Comparison of ENCODE assay signal across 26 cellular contexts in genomic region chrX:132775230-132775823, GRCh38.
A peak's percentile ranks its signal among the peaks of the same experiment; 100 is the strongest.
DNase-seq lines count a peak whose midpoint lies in the region; ATAC-seq, FAIRE-seq and TF ChIP-seq lines count a peak whose summit lies in the region.
"Had no signal": no experiment of that assay in that cellular context is flagged by ENCODE, and none has a peak within 500 bp of the region (broad histone marks: within the 10 kb centered on the region; RNA-seq: fewer than 3 reads in every experiment).

No MANE protein-coding gene starts in this region.

- no peaks in the 10 kb centered on the region for H3K9me3 Mint-ChIP-seq in activated CD4-positive, alpha-beta memory T cell treated with anti-CD3 and anti-CD28 coated beads for 36 hours
- no peaks in the 10 kb centered on the region for H3K9me3 Mint-ChIP-seq in activated CD4-positive, alpha-beta memory T cell treated with anti-CD3 and anti-CD28 coated beads, Interleukin-2, amount 10 ng/mL, durations not matched to agents 7 days and 5 days
- no peaks in the 10 kb centered on the region for H3K9me3 Mint-ChIP-seq in activated T-helper 2 cell treated with anti-CD3 and anti-CD28 coated beads, Interferon-gamma antibody, Interleukin-2, Interleukin-4, amounts not matched to agents 10 μg/mL and 5 μg/mL and 100 μg/mL, durations not matched to agents 14 hours and 24 hours and 36 hours
- H3K9me3 Mint-ChIP-seq in GM23338 = no peaks in the 10 kb centered on the region
- H3K9me3 Mint-ChIP-seq: CD8-positive, alpha-beta memory T cell had no signal

- H3K4me1 Mint-ChIP-seq in activated CD4-positive, alpha-beta memory T cell treated with anti-CD3 and anti-CD28 coated beads for 36 hours (ENCODE audit: low read depth) = peaks cover 24% of the 10 kb centered on the region
- H3K4me1 Mint-ChIP-seq in activated CD4-positive, alpha-beta memory T cell treated with anti-CD3 and anti-CD28 coated beads, Interleukin-2, amount 10 ng/mL, durations not matched to agents 7 days and 5 days = peaks cover 19% of the 10 kb centered on the region
- H3K4me1 Mint-ChIP-seq in activated T-helper 2 cell treated with anti-CD3 and anti-CD28 coated beads, Interferon-gamma antibody, Interleukin-2, Interleukin-4, amounts not matched to agents 10 μg/mL and 5 μg/mL and 100 μg/mL, durations not matched to agents 14 hours and 24 hours and 36 hours (ENCODE audit: low read depth) = peaks cover 18% of the 10 kb centered on the region
- H3K4me1 Mint-ChIP-seq in GM23338 = peaks cover 13% of the 10 kb centered on the region
- H3K4me1 Mint-ChIP-seq: CD8-positive, alpha-beta memory T cell had no signal

- H2AFZ ChIP-seq in Karpas-422 (ENCODE audit: low read length) (no peak overlapping the region), GM23338 (no peak overlapping the region)

- no peaks in the 10 kb centered on the region for H3K27me3 Mint-ChIP-seq in activated CD4-positive, alpha-beta memory T cell treated with anti-CD3 and anti-CD28 coated beads for 36 hours
- no peaks in the 10 kb centered on the region for H3K27me3 Mint-ChIP-seq in activated CD4-positive, alpha-beta memory T cell treated with anti-CD3 and anti-CD28 coated beads, Interleukin-2, amount 10 ng/mL, durations not matched to agents 7 days and 5 days
- no peaks in the 10 kb centered on the region for H3K27me3 Mint-ChIP-seq in activated T-helper 2 cell treated with anti-CD3 and anti-CD28 coated beads, Interferon-gamma antibody, Interleukin-2, Interleukin-4, amounts not matched to agents 10 μg/mL and 5 μg/mL and 100 μg/mL, durations not matched to agents 14 hours and 24 hours and 36 hours (ENCODE audit: low read depth)
- H3K27me3 Mint-ChIP-seq in GM23338 (ENCODE audit: insufficient read depth, low read depth, poor library complexity) = peaks cover 5% of the 10 kb centered on the region
- H3K27me3 Mint-ChIP-seq: B cell had no signal

- H3K4me3 Mint-ChIP-seq in activated CD4-positive, alpha-beta memory T cell treated with anti-CD3 and anti-CD28 coated beads for 36 hours = no peak overlapping the region
- no peak overlapping the region for H3K4me3 Mint-ChIP-seq in activated CD4-positive, alpha-beta memory T cell treated with anti-CD3 and anti-CD28 coated beads, Interleukin-2, amount 10 ng/mL, durations not matched to agents 7 days and 5 days
- H3K4me3 Mint-ChIP-seq in activated T-helper 2 cell treated with anti-CD3 and anti-CD28 coated beads, Interferon-gamma antibody, Interleukin-2, Interleukin-4, amounts not matched to agents 10 μg/mL and 5 μg/mL and 100 μg/mL, durations not matched to agents 14 hours and 24 hours and 36 hours (ENCODE audit: low read depth) = no peak overlapping the region
- no peak overlapping the region for H3K4me3 Mint-ChIP-seq in GM23338
- H3K4me3 Mint-ChIP-seq: B cell; CD8-positive, alpha-beta memory T cell had no signal

- H3K36me3 ChIP-seq in GM06990 (ENCODE audit: control insufficient read depth, insufficient read depth, low read length) = no peaks in the 10 kb centered on the region
- no peaks in the 10 kb centered on the region for H3K36me3 ChIP-seq in Karpas-422 (ENCODE audit: insufficient read depth, low read length)
- H3K36me3 ChIP-seq in GM23338 (ENCODE audit: insufficient read depth) = no peaks in the 10 kb centered on the region
- H3K36me3 ChIP-seq: HAP-1, prostate gland, sigmoid colon had no signal

- H3K9me2 ChIP-seq in Karpas-422 (replicated peaks; ENCODE audit: insufficient read depth, low read length) (no peaks in the 10 kb centered on the region), GM23338 (ENCODE audit: insufficient read depth) (no peaks in the 10 kb centered on the region)

- H3K36me3 Mint-ChIP-seq in activated CD4-positive, alpha-beta memory T cell treated with anti-CD3 and anti-CD28 coated beads for 36 hours = no peaks in the 10 kb centered on the region
- H3K36me3 Mint-ChIP-seq in activated CD4-positive, alpha-beta memory T cell treated with anti-CD3 and anti-CD28 coated beads, Interleukin-2, amount 10 ng/mL, durations not matched to agents 7 days and 5 days (ENCODE audit: low read depth) = no peaks in the 10 kb centered on the region
- H3K36me3 Mint-ChIP-seq in activated T-helper 2 cell treated with anti-CD3 and anti-CD28 coated beads, Interferon-gamma antibody, Interleukin-2, Interleukin-4, amounts not matched to agents 10 μg/mL and 5 μg/mL and 100 μg/mL, durations not matched to agents 14 hours and 24 hours and 36 hours (ENCODE audit: low read depth) = no peaks in the 10 kb centered on the region
- H3K36me3 Mint-ChIP-seq in GM23338 (ENCODE audit: low read depth) = no peaks in the 10 kb centered on the region
- H3K36me3 Mint-ChIP-seq: CD8-positive, alpha-beta memory T cell had no signal

- H4K20me1 ChIP-seq in Karpas-422 (ENCODE audit: insufficient read depth, low read depth, low read length) (no peaks in the 10 kb centered on the region), GM23338 (replicated peaks; ENCODE audit: insufficient read depth) (no peaks in the 10 kb centered on the region)

- H3K4me1 ChIP-seq in Karpas-422 (ENCODE audit: low read length) (peaks cover 5% of the 10 kb centered on the region; the same call in 1 of the 2 replicates), GM23338 (ENCODE audit: insufficient read depth) (peaks cover 8% of the 10 kb centered on the region)
- H3K4me1 ChIP-seq: HAP-1, prostate gland, sigmoid colon had no signal

- H3K9me3 ChIP-seq in Karpas-422 (ENCODE audit: low read length) = no peaks in the 10 kb centered on the region
- H3K9me3 ChIP-seq: HAP-1, prostate gland, sigmoid colon had no signal

- H3K27ac ChIP-seq in Karpas-422 (ENCODE audit: low read length) (no peak overlapping the region), GM23338 (ENCODE audit: low read depth) (no peak overlapping the region)
- H3K27ac ChIP-seq: HL-60, prostate gland, RWPE1, sigmoid colon had no signal

- DNase-seq in activated CD4-positive, alpha-beta memory T cell treated with anti-CD3 and anti-CD28 coated beads for 36 hours = peak; percentile 37
- no peak for DNase-seq in activated CD4-positive, alpha-beta memory T cell treated with anti-CD3 and anti-CD28 coated beads, Interleukin-2, amount 10 ng/mL, durations not matched to agents 7 days and 5 days
- DNase-seq in GM06990 (ENCODE audit: extremely low read depth, insufficient read length) (peak; percentile 2), Karpas-422 (no peak), GM23338 (ENCODE audit: low spot score) (no peak), GM12892 (ENCODE audit: insufficient read length) (no peak)
- no peak for DNase-seq in activated T-helper 2 cell treated with anti-CD3 and anti-CD28 coated beads, Interferon-gamma antibody, Interleukin-2, Interleukin-4, amounts not matched to agents 10 μg/mL and 5 μg/mL and 100 μg/mL, durations not matched to agents 14 hours and 24 hours and 36 hours (ENCODE audit: low spot score)
- DNase-seq: activated gamma-delta T cell; amniotic stem cell; CD8-positive, alpha-beta memory T cell; effector CD8-positive, alpha-beta T cell; Kasumi-1; kidney; MV-4-11; NCI-H146; NCI-H510A; nucleus accumbens; sigmoid colon; stimulated activated CD4-positive, alpha-beta T cell treated with anti-CD3 and anti-CD28 coated beads, Interleukin-15, amount 100 ng/mL, for 24 hours; trophoblast cell had no signal

- POLR2A ChIA-PET in activated CD4-positive, alpha-beta memory T cell treated with anti-CD3 and anti-CD28 coated beads for 36 hours (lab: Charles Lee) = interaction anchor here (0.5 to 1.4 kb wide), 7 partner anchors 11 to 1412 kb away, joined by 3 to 10 read pairs (median 4); no protein-coding TSS in a partner anchor
- POLR2A ChIA-PET in activated CD4-positive, alpha-beta memory T cell treated with anti-CD3 and anti-CD28 coated beads, Interleukin-2, amount 10 ng/mL, durations not matched to agents 7 days and 5 days (lab: Charles Lee) = no interaction called here

- TF ChIP-seq CTCF in GM06990 (IDR thresholded peaks at IDR 0.05; ENCODE audit: insufficient read depth, low read length, poor library complexity, severe bottlenecking) = no peak
- TF ChIP-seq CTCF in GM23338 (conservative IDR thresholded peaks at IDR 0.05; ENCODE audit: low read depth in 2 of 2) = no peak

- no peak overlapping the region for H3K9ac ChIP-seq in Karpas-422 (ENCODE audit: low read length)

- intact Hi-C loops in activated CD4-positive, alpha-beta memory T cell treated with anti-CD3 and anti-CD28 coated beads for 36 hours (cut with micrococcal nuclease) = loop anchor here (1.0 to 5.0 kb wide), 5 partner anchors 11 to 958 kb away; no protein-coding TSS in a partner anchor
- intact Hi-C loops in activated T-helper 2 cell treated with anti-CD3 and anti-CD28 coated beads, Interferon-gamma antibody, Interleukin-2, Interleukin-4, amounts not matched to agents 10 μg/mL and 5 μg/mL and 100 μg/mL, durations not matched to agents 14 hours and 24 hours and 36 hours (cut with micrococcal nuclease) = loop anchor here (1.0 to 5.0 kb wide), 2 partner anchors 38 to 1382 kb away; no protein-coding TSS in a partner anchor

- ATAC-seq in HG02852 (IDR thresholded peaks at IDR 0.05; ENCODE audit: unreplicated experiment) (peak; percentile 62), GM23338 (no peak)

- H3F3A ChIP-seq in GM23338 (replicated peaks; ENCODE audit: low read depth) = no peaks in the 10 kb centered on the region

- H3K4me2 ChIP-seq in Karpas-422 (ENCODE audit: low read depth, low read length, poor library complexity, severe bottlenecking) = no peak overlapping the region
- H3K4me2 ChIP-seq in GM23338 = no peak overlapping the region

- no peak for FAIRE-seq in GM12892 (lab: Jason Lieb, UNC)
- FAIRE-seq: kidney had no signal

- H3K27me3 ChIP-seq in GM06990 (replicated peaks; ENCODE audit: control insufficient read depth, insufficient read depth, low read length) = no peaks in the 10 kb centered on the region; the same call in 1 of the 2 replicates
- no peaks in the 10 kb centered on the region for H3K27me3 ChIP-seq in Karpas-422 (ENCODE audit: low read length)
- H3K27me3 ChIP-seq in GM23338 (ENCODE audit: insufficient read depth) = no peaks in the 10 kb centered on the region
- H3K27me3 ChIP-seq: sigmoid colon had no signal

- CTCF ChIA-PET in activated CD4-positive, alpha-beta memory T cell treated with anti-CD3 and anti-CD28 coated beads for 36 hours (lab: Charles Lee) = interaction anchor here (0.7 to 1.9 kb wide), 5 partner anchors 11 to 963 kb away, joined by 3 to 5 read pairs (median 3); no protein-coding TSS in a partner anchor
- CTCF ChIA-PET in activated CD4-positive, alpha-beta memory T cell treated with anti-CD3 and anti-CD28 coated beads, Interleukin-2, amount 10 ng/mL, durations not matched to agents 7 days and 5 days (lab: Charles Lee) = no interaction called here

- H3K4me3 ChIP-seq in GM06990 (replicated peaks; ENCODE audit: low read depth, low read length) = no peak overlapping the region
- no peak overlapping the region for H3K4me3 ChIP-seq in Karpas-422 (ENCODE audit: low read length)
- no peak overlapping the region for H3K4me3 ChIP-seq in GM23338
- H3K4me3 ChIP-seq: HAP-1, prostate gland, sigmoid colon had no signal

- TF ChIP-seq POLR2A in GM12892 (IDR thresholded peaks at IDR 0.05; ENCODE audit: low read depth, low read length) = no peak

- no peaks in the 10 kb centered on the region for H3K79me2 ChIP-seq in Karpas-422 (ENCODE audit: low read length)
- H3K79me2 ChIP-seq in GM23338 (replicated peaks; ENCODE audit: insufficient read depth) = no peaks in the 10 kb centered on the region

- H3K27ac Mint-ChIP-seq in activated CD4-positive, alpha-beta memory T cell treated with anti-CD3 and anti-CD28 coated beads for 36 hours = peak overlapping the region; percentile 60
- H3K27ac Mint-ChIP-seq in activated CD4-positive, alpha-beta memory T cell treated with anti-CD3 and anti-CD28 coated beads, Interleukin-2, amount 10 ng/mL, durations not matched to agents 7 days and 5 days = no peak overlapping the region
- peak overlapping the region; percentile 46 for H3K27ac Mint-ChIP-seq in activated T-helper 2 cell treated with anti-CD3 and anti-CD28 coated beads, Interferon-gamma antibody, Interleukin-2, Interleukin-4, amounts not matched to agents 10 μg/mL and 5 μg/mL and 100 μg/mL, durations not matched to agents 14 hours and 24 hours and 36 hours
- no peak overlapping the region for H3K27ac Mint-ChIP-seq in GM23338
- H3K27ac Mint-ChIP-seq: B cell; CD8-positive, alpha-beta memory T cell had no signal

Comparison
In these comparisons a context has a peak if more than half of its experiments do, and no peak if none do; other contexts are left out.
1. DNase-seq: peak in activated CD4-positive, alpha-beta memory T cell treated with anti-CD3 and anti-CD28 coated beads for 36 hours (single experiment) and GM06990 (single experiment); none in activated CD4-positive, alpha-beta memory T cell treated with anti-CD3 and anti-CD28 coated beads, Interleukin-2, amount 10 ng/mL, durations not matched to agents 7 days and 5 days (single experiment), activated T-helper 2 cell treated with anti-CD3 and anti-CD28 coated beads, Interferon-gamma antibody, Interleukin-2, Interleukin-4, amounts not matched to agents 10 μg/mL and 5 μg/mL and 100 μg/mL, durations not matched to agents 14 hours and 24 hours and 36 hours (single experiment), Karpas-422 (single experiment), GM23338 (single experiment) and GM12892 (single experiment).
2. H3K27ac Mint-ChIP-seq: peak in activated CD4-positive, alpha-beta memory T cell treated with anti-CD3 and anti-CD28 coated beads for 36 hours (single experiment) and activated T-helper 2 cell treated with anti-CD3 and anti-CD28 coated beads, Interferon-gamma antibody, Interleukin-2, Interleukin-4, amounts not matched to agents 10 μg/mL and 5 μg/mL and 100 μg/mL, durations not matched to agents 14 hours and 24 hours and 36 hours (single experiment); none in activated CD4-positive, alpha-beta memory T cell treated with anti-CD3 and anti-CD28 coated beads, Interleukin-2, amount 10 ng/mL, durations not matched to agents 7 days and 5 days (single experiment) and GM23338 (single experiment).